ENCODE assay signal across 19 cellular contexts in the genomic region with DNA sequence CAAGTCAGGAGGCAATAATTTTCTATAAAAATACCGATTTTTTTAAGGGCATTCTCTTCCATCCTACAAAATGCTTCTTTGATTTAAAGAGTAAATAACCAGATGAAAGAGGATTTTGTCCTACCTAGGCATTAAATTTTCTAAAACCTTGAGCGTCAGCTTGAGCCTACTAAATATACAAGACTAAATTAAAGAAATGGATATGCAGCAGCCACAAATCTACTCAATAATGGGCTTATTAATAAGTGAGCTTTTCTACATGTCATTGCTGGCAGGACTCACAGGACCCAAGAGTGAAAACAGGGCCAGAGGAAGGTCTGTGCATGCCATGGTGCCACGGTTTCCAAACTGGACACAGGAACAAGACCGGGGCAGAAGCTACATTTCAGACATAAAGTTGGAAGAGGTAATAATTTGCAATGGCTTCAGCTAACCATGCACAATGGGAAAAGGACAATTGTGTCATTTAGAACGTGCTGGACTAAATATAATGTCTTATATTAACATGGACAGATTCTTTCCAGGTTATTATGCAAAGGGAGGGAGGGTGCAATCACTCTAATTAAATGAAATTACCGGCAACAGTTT.
"Had no signal": no experiment of that assay in that cellular context is flagged by ENCODE, and none has a peak within 500 bp of the region (broad histone marks: within the 10 kb centered on the region; RNA-seq: fewer than 3 reads in every experiment).

No MANE protein-coding gene starts in this region.

- H3K36me3 ChIP-seq: gastroesophageal sphincter, lower lobe of right lung, sigmoid colon, thyroid gland had no signal

- H3K27ac ChIP-seq: body of pancreas, coronary artery, lower lobe of right lung, psoas muscle, thyroid gland had no signal

- H3K9me3 ChIP-seq: body of pancreas, gastroesophageal sphincter, lower lobe of right lung, psoas muscle, sigmoid colon, thyroid gland had no signal

- H3K27ac Mint-ChIP-seq: activated B cell treated with CpG ODN at 0.5 μM for 24 hours; activated CD4-positive, alpha-beta memory T cell treated with anti-CD3 and anti-CD28 coated beads for 36 hours; activated naive CD8-positive, alpha-beta T cell treated with anti-CD3 and anti-CD28 coated beads for 36 hours; activated T-helper 17 cell treated with anti-CD3 and anti-CD28 coated beads, Interleukin-2, amount 50 U/mL, for 72 hours; stimulated activated effector memory CD8-positive, alpha-beta T cell treated with anti-CD3 and anti-CD28 coated beads, Interleukin-12 subunit alpha, Interleukin-12 subunit beta, amount 100 ng/mL, for 72 hours; T-helper 2 cell treated with Interferon-gamma antibody and Interleukin-4, amounts not matched to agents 5 μg/mL and 100 μg/mL, for 36 hours had no signal

- H3K36me3 Mint-ChIP-seq: activated CD4-positive, alpha-beta memory T cell treated with anti-CD3 and anti-CD28 coated beads for 36 hours; activated naive CD8-positive, alpha-beta T cell treated with anti-CD3 and anti-CD28 coated beads for 36 hours had no signal

- H3K4me1 Mint-ChIP-seq: activated T-helper 17 cell treated with anti-CD3 and anti-CD28 coated beads, Interleukin-2, amount 50 U/mL, for 72 hours had no signal

- H3K27me3 ChIP-seq: body of pancreas, gastroesophageal sphincter, sigmoid colon, thyroid gland had no signal

- H3K4me3 ChIP-seq: body of pancreas, coronary artery, gastroesophageal sphincter, lower lobe of right lung, psoas muscle, sigmoid colon, thyroid gland had no signal

- H3K4me3 Mint-ChIP-seq: activated B cell treated with CpG ODN at 0.5 μM for 24 hours; activated CD4-positive, alpha-beta memory T cell treated with anti-CD3 and anti-CD28 coated beads for 36 hours; activated naive CD8-positive, alpha-beta T cell treated with anti-CD3 and anti-CD28 coated beads for 36 hours; activated T-helper 17 cell treated with anti-CD3 and anti-CD28 coated beads, Interleukin-2, amount 50 U/mL, for 72 hours; central memory CD8-positive, alpha-beta T cell; T-helper 2 cell treated with Interferon-gamma antibody and Interleukin-4, amounts not matched to agents 5 μg/mL and 100 μg/mL, for 36 hours had no signal

- H3K4me1 ChIP-seq: psoas muscle had no signal

- H3K9me3 Mint-ChIP-seq: activated B cell treated with CpG ODN at 0.5 μM for 24 hours; activated CD4-positive, alpha-beta memory T cell treated with anti-CD3 and anti-CD28 coated beads for 36 hours; activated naive CD8-positive, alpha-beta T cell treated with anti-CD3 and anti-CD28 coated beads for 36 hours; activated T-helper 17 cell treated with anti-CD3 and anti-CD28 coated beads, Interleukin-2, amount 50 U/mL, for 72 hours; central memory CD8-positive, alpha-beta T cell; stimulated activated effector memory CD8-positive, alpha-beta T cell treated with anti-CD3 and anti-CD28 coated beads, Interleukin-12 subunit alpha, Interleukin-12 subunit beta, amount 100 ng/mL, for 72 hours; T-helper 2 cell treated with Interferon-gamma antibody and Interleukin-4, amounts not matched to agents 5 μg/mL and 100 μg/mL, for 36 hours had no signal

- H3K27me3 Mint-ChIP-seq: activated CD4-positive, alpha-beta memory T cell treated with anti-CD3 and anti-CD28 coated beads for 36 hours; activated naive CD8-positive, alpha-beta T cell treated with anti-CD3 and anti-CD28 coated beads for 36 hours; activated T-helper 17 cell treated with anti-CD3 and anti-CD28 coated beads, Interleukin-2, amount 50 U/mL, for 72 hours; central memory CD8-positive, alpha-beta T cell had no signal

- ATAC-seq: activated T-helper 17 cell treated with anti-CD3 and anti-CD28 coated beads, Interleukin-2, amount 50 U/mL, for 72 hours; body of pancreas; gastroesophageal sphincter; lower lobe of right lung; psoas muscle; stimulated activated effector memory CD8-positive, alpha-beta T cell treated with anti-CD3 and anti-CD28 coated beads, Interleukin-12 subunit alpha, Interleukin-12 subunit beta, amount 100 ng/mL, for 72 hours had no signal

- DNase-seq: activated B cell treated with CpG ODN at 0.5 μM for 24 hours; activated CD4-positive, alpha-beta memory T cell treated with anti-CD3 and anti-CD28 coated beads for 36 hours; activated CD4-positive, alpha-beta T cell treated with anti-CD3 and anti-CD28 coated beads for 4 hours; activated naive CD4-positive, alpha-beta T cell; activated naive CD8-positive, alpha-beta T cell treated with anti-CD3 and anti-CD28 coated beads for 36 hours; body of pancreas; islet precursor cell; lower lobe of right lung; psoas muscle; sigmoid colon; stimulated activated CD4-positive, alpha-beta T cell treated with anti-CD3 and anti-CD28 coated beads, Interleukin-4, amount 100 ng/mL, for 24 hours; SW 1271; thyroid gland had no signal
